Comparison of ENCODE assay signal across 9 cellular contexts in the genomic region with DNA sequence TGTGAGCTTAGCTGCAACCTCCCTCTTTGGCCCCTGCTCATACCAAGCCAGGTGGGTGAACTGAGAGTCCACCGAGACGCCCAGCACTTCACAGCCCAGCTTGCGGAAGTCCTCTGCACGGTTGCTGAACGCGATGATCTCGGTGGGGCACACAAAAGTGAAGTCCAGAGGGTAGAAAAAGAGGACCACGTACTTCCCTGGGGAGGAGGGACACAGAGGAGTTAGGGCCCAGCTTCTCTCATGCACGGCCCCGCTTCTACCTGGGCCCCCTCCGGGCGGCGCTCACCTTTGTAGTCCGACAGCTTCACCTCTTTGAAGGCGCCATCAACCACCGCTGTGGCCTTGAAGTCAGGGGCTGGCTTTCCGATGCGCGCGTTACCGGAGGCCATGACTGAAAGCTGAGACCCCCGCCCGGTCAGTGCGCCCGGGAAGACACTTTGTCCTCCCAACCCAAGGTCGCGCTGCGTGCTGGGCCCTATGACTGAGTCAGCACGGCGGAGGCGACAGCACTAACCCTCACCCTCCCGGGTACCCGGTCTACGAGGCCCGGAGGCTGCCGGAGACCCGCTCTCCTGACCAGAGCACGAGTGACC. TPM values are rescaled to one million over a fixed set of nuclear protein-coding genes. Genes with fewer than 3 reads are reported as not detected.
DNase-seq lines count a peak whose midpoint lies in the region; ATAC-seq and TF ChIP-seq lines count a peak whose summit lies in the region.
"Had no signal": no experiment of that assay in that cellular context is flagged by ENCODE, and none has a peak within 500 bp of the region (broad histone marks: within the 10 kb centered on the region; RNA-seq: fewer than 3 reads in every experiment).

No MANE protein-coding gene starts in this region.

- H3K79me2 ChIP-seq in ACC112 (ENCODE audit: control insufficient read depth, insufficient read depth, low read length, unreplicated experiment) = peaks cover 14% of the 10 kb centered on the region

- no peaks in the 10 kb centered on the region for H3K27me3 ChIP-seq in ACC112 (ENCODE audit: insufficient read depth, low read length)

- peak overlapping the region; percentile 38; the same call in 1 of the 2 replicates for H3K27ac Mint-ChIP-seq in HFFc6
- H3K27ac Mint-ChIP-seq in activated naive CD8-positive, alpha-beta T cell treated with anti-CD3 and anti-CD28 coated beads, Interleukin-2, amount 50 U/mL, for 24 hours = peak overlapping the region; percentile 75

- peak overlapping the region; percentile 90 for H3K4me3 Mint-ChIP-seq in HFFc6
- peak overlapping the region; percentile 85 for H3K4me3 Mint-ChIP-seq in activated naive CD8-positive, alpha-beta T cell treated with anti-CD3 and anti-CD28 coated beads, Interleukin-2, amount 50 U/mL, for 24 hours

- TF ChIP-seq CTCF in HFFc6 (IDR thresholded peaks at IDR 0.05) = no peak

- peaks cover 26% of the 10 kb centered on the region for H3K4me1 Mint-ChIP-seq in HFFc6 (ENCODE audit: low read depth)
- H3K4me1 Mint-ChIP-seq in activated naive CD8-positive, alpha-beta T cell treated with anti-CD3 and anti-CD28 coated beads, Interleukin-2, amount 50 U/mL, for 24 hours = peaks cover 22% of the 10 kb centered on the region

- peak overlapping the region; percentile 75 for H2AFZ ChIP-seq in ACC112 (ENCODE audit: low read length, unreplicated experiment)

- H3K4me1 ChIP-seq in ACC112 (ENCODE audit: control insufficient read depth, insufficient read depth, low read length, unreplicated experiment) = peaks cover 5% of the 10 kb centered on the region

- H3K36me3 Mint-ChIP-seq in HFFc6 (ENCODE audit: low read depth) = no peaks in the 10 kb centered on the region
- peaks cover 6% of the 10 kb centered on the region for H3K36me3 Mint-ChIP-seq in activated naive CD8-positive, alpha-beta T cell treated with anti-CD3 and anti-CD28 coated beads, Interleukin-2, amount 50 U/mL, for 24 hours (ENCODE audit: low read depth)

- no peak overlapping the region for H3K27ac ChIP-seq in ACC112 (ENCODE audit: low read depth, low read length)

- no peak for DNase-seq in HFFc6
- no peak for DNase-seq in activated naive CD8-positive, alpha-beta T cell treated with anti-CD3 and anti-CD28 coated beads, Interleukin-2, amount 50 U/mL, for 24 hours
- peak; percentile 58 for DNase-seq in stimulated activated CD8-positive, alpha-beta memory T cell treated with anti-CD3 and anti-CD28 coated beads, Interleukin-4, amount 100 ng/mL, for 48 hours

- no peaks in the 10 kb centered on the region for H3K9me3 Mint-ChIP-seq in HFFc6
- no peaks in the 10 kb centered on the region for H3K9me3 Mint-ChIP-seq in activated naive CD8-positive, alpha-beta T cell treated with anti-CD3 and anti-CD28 coated beads, Interleukin-2, amount 50 U/mL, for 24 hours

- no peaks in the 10 kb centered on the region for H3K36me3 ChIP-seq in ACC112 (ENCODE audit: insufficient read depth, low read length)

- ATAC-seq in activated naive CD8-positive, alpha-beta T cell treated with anti-CD3 and anti-CD28 coated beads, Interleukin-2, amount 50 U/mL, for 24 hours = peak; percentile 16
- no peak for ATAC-seq in GM21786 (IDR thresholded peaks at IDR 0.05; ENCODE audit: unreplicated experiment)
- ATAC-seq in HG03439 (IDR thresholded peaks at IDR 0.05; ENCODE audit: unreplicated experiment) = no peak
- ATAC-seq in GM19463 (IDR thresholded peaks at IDR 0.05; ENCODE audit: unreplicated experiment) = no peak

- H3K4me3 ChIP-seq in ACC112 (ENCODE audit: low read depth, low read length) (peak overlapping the region; percentile 98), iPS-11a (ENCODE audit: low read depth, low read length) (peak overlapping the region; percentile 93)

- peaks cover 5% of the 10 kb centered on the region; the same call in 1 of the 2 replicates for H3K27me3 Mint-ChIP-seq in HFFc6 (ENCODE audit: insufficient read depth)
- H3K27me3 Mint-ChIP-seq in activated naive CD8-positive, alpha-beta T cell treated with anti-CD3 and anti-CD28 coated beads, Interleukin-2, amount 50 U/mL, for 24 hours = no peaks in the 10 kb centered on the region

RNA-seq across cellular contexts. Expression of a gene that starts 0.6 kb away (rescaled TPM):
- total RNA-seq in HFFc6 (2021; fragmentation: NEBNext Ultra II Directional; extraction: Animal tissue kit (Norgen Biotek cat#: 25700)) = 100 to 1,000 TPM; 214 to 269 (median 229) TPM

RNA-seq across cellular contexts. Expression of a gene that starts 0.9 kb away (rescaled TPM):
- 10 to 100 TPM; 14.1 to 30.3 (median 25.6) TPM for total RNA-seq in HFFc6 (2021; fragmentation: NEBNext Ultra II Directional; extraction: Animal tissue kit (Norgen Biotek cat#: 25700))
- total RNA-seq: glomerular endothelial cell had no signal

RNA-seq across cellular contexts. Expression of a gene that starts 5.4 kb away (rescaled TPM):
- 10 to 100 TPM; 17.9 to 43.2 (median 37.7) TPM for total RNA-seq in HFFc6 (2021; fragmentation: NEBNext Ultra II Directional; extraction: Animal tissue kit (Norgen Biotek cat#: 25700))

RNA-seq across cellular contexts. Expression of a gene that starts 9.7 kb away (rescaled TPM):
- total RNA-seq in HFFc6 (2021; fragmentation: NEBNext Ultra II Directional; extraction: Animal tissue kit (Norgen Biotek cat#: 25700)) = 10 to 100 TPM; 52.1 to 89.2 (median 83.8) TPM

RNA-seq across cellular contexts. Expression of a gene that starts 25.6 kb away (rescaled TPM):
- total RNA-seq in HFFc6 (2021; fragmentation: NEBNext Ultra II Directional; extraction: Animal tissue kit (Norgen Biotek cat#: 25700)) = 10 to 100 TPM; 10.5 to 13.8 (median 11.5) TPM
